ENCODE assay signal across 8 cellular contexts in genomic region chr1:212951058-212951923, GRCh38. TPM values are rescaled to one million over a fixed set of nuclear protein-coding genes. Genes with fewer than 3 reads are reported as not detected.
DNase-seq lines count a peak whose midpoint lies in the region; TF ChIP-seq lines count a peak whose summit lies in the region.

No MANE protein-coding gene starts in this region.

- peaks cover 14% of the 10 kb centered on the region for H3K27me3 ChIP-seq in NT2/D1 (ENCODE audit: insufficient read depth, insufficient read length)
- H3K27me3 ChIP-seq in osteoblast (ENCODE audit: insufficient read depth, low read length): peaks cover 47% of the 10 kb centered on the region

- H3K4me2 ChIP-seq in osteoblast (ENCODE audit: insufficient read depth, low read length): peak overlapping the region; percentile 77

- peak overlapping the region; percentile 96 for H3K4me3 ChIP-seq in NT2/D1 (ENCODE audit: insufficient read length, low read depth)
- H3K4me3 ChIP-seq in epithelial cell of proximal tubule (ENCODE audit: low read depth, low read length): peak overlapping the region; percentile 57
- H3K4me3 ChIP-seq in osteoblast (ENCODE audit: insufficient read depth, low read length): peak overlapping the region; percentile 70

- no peak overlapping the region for H3K27ac ChIP-seq in osteoblast (ENCODE audit: low read depth, low read length)

- DNase-seq in NCI-H82 (lab: John Stamatoyannopoulos, UW): peak; percentile 67
- DNase-seq in NCI-H82 treated with DMSO at 0.1 percent for 48 hours (lab: John Stamatoyannopoulos, UW; ENCODE audit: unreplicated experiment): no peak
- no peak for DNase-seq in NT2/D1 (ENCODE audit: low read depth, low spot score)
- no peak for DNase-seq in epithelial cell of proximal tubule (ENCODE audit: low read depth)
- DNase-seq in osteoblast (ENCODE audit: insufficient read length, low spot score, missing footprints): peak; percentile 78
- no peak for DNase-seq in NCI-H128 (lab: John Stamatoyannopoulos, UW; ENCODE audit: unreplicated experiment)
- DNase-seq in effector CD4-positive, alpha-beta T cell: no peak
- no peak for DNase-seq in activated CD4-positive, alpha-beta T cell treated with anti-CD3 and anti-CD28 coated beads for 48 hours

- H3K9me3 ChIP-seq in NT2/D1 (ENCODE audit: insufficient read depth, low read length) (peaks cover 7% of the 10 kb centered on the region; the same call in 1 of the 2 replicates), osteoblast (ENCODE audit: low read depth, low read length) (no peaks in the 10 kb centered on the region)

- H3K79me2 ChIP-seq in osteoblast (ENCODE audit: insufficient read depth, low read length): no peaks in the 10 kb centered on the region

- peaks cover 4% of the 10 kb centered on the region for H3K4me1 ChIP-seq in NT2/D1 (ENCODE audit: insufficient read depth, insufficient read length)
- H3K4me1 ChIP-seq in osteoblast (ENCODE audit: insufficient read depth, low read length): peaks cover 3% of the 10 kb centered on the region

- H3K9ac ChIP-seq in NT2/D1 (ENCODE audit: insufficient read length, low read depth): peak overlapping the region; percentile 92

- H3K36me3 ChIP-seq in NT2/D1 (ENCODE audit: insufficient read depth, insufficient read length, low read length): peaks cover 45% of the 10 kb centered on the region
- H3K36me3 ChIP-seq in osteoblast (ENCODE audit: insufficient read depth, low read length): no peaks in the 10 kb centered on the region

- TF ChIP-seq CTCF in epithelial cell of proximal tubule (conservative IDR thresholded peaks at IDR 0.05; ENCODE audit: low read depth, low read length): no peak
- no peak for TF ChIP-seq CTCF in osteoblast (IDR thresholded peaks at IDR 0.05; ENCODE audit: extremely low read depth, low read depth, low read length)

- no peaks in the 10 kb centered on the region for H4K20me1 ChIP-seq in osteoblast (ENCODE audit: insufficient read depth, low read length)

- peak overlapping the region; percentile 71 for H2AFZ ChIP-seq in osteoblast (ENCODE audit: low read length)

RNA-seq across cellular contexts. Expression of gene VASH2, which starts 0.9 kb away (rescaled TPM):
- total RNA-seq in epithelial cell of proximal tubule: 0.63 and 3.3 TPM in 2 replicates
- total RNA-seq in osteoblast: 1.1 and 2.1 TPM in 2 replicates

Comparison
In these comparisons a context has a peak if more than half of its experiments do, and no peak if none do; other contexts are left out.
1. DNase-seq: peak in NCI-H82 (single experiment) and osteoblast (single experiment); none in NCI-H82 treated with DMSO at 0.1 percent for 48 hours (single experiment), NT2/D1 (single experiment), epithelial cell of proximal tubule (single experiment), NCI-H128 (single experiment), effector CD4-positive, alpha-beta T cell (single experiment) and activated CD4-positive, alpha-beta T cell treated with anti-CD3 and anti-CD28 coated beads for 48 hours (single experiment).
2. Peak in every context shown above with its lines, with median percentiles within 50 percentile points of each other: H3K4me3 ChIP-seq.